Comparison of ENCODE assay signal across 1 cellular context in the genomic region with DNA sequence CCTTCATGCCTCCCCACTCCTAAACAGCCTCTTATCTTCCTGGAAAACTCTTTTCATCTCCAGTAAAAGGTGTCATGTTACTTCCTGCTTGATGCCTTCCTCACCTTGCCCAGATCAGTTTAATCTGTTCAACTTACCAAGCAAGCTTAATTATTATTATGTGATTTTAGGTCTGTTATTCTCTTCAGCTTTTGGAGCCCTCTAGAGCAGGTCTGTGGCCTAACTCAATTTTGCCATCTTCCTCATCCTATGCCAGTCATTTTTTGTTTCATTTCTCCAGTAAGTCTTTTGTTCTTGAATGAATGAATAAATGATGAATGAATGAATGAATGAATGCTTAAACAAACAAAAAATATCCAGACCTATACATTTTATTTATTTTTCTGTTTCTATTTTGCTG.
TF ChIP-seq lines count a peak whose summit lies in the region.

No MANE protein-coding gene starts in this region.

TF ChIP-seq in GM23338, 12 proteins besides CTCF, POLR2A, EP300 and RAD21 (continued from another document):
- TF ChIP-seq, protein P1, sequence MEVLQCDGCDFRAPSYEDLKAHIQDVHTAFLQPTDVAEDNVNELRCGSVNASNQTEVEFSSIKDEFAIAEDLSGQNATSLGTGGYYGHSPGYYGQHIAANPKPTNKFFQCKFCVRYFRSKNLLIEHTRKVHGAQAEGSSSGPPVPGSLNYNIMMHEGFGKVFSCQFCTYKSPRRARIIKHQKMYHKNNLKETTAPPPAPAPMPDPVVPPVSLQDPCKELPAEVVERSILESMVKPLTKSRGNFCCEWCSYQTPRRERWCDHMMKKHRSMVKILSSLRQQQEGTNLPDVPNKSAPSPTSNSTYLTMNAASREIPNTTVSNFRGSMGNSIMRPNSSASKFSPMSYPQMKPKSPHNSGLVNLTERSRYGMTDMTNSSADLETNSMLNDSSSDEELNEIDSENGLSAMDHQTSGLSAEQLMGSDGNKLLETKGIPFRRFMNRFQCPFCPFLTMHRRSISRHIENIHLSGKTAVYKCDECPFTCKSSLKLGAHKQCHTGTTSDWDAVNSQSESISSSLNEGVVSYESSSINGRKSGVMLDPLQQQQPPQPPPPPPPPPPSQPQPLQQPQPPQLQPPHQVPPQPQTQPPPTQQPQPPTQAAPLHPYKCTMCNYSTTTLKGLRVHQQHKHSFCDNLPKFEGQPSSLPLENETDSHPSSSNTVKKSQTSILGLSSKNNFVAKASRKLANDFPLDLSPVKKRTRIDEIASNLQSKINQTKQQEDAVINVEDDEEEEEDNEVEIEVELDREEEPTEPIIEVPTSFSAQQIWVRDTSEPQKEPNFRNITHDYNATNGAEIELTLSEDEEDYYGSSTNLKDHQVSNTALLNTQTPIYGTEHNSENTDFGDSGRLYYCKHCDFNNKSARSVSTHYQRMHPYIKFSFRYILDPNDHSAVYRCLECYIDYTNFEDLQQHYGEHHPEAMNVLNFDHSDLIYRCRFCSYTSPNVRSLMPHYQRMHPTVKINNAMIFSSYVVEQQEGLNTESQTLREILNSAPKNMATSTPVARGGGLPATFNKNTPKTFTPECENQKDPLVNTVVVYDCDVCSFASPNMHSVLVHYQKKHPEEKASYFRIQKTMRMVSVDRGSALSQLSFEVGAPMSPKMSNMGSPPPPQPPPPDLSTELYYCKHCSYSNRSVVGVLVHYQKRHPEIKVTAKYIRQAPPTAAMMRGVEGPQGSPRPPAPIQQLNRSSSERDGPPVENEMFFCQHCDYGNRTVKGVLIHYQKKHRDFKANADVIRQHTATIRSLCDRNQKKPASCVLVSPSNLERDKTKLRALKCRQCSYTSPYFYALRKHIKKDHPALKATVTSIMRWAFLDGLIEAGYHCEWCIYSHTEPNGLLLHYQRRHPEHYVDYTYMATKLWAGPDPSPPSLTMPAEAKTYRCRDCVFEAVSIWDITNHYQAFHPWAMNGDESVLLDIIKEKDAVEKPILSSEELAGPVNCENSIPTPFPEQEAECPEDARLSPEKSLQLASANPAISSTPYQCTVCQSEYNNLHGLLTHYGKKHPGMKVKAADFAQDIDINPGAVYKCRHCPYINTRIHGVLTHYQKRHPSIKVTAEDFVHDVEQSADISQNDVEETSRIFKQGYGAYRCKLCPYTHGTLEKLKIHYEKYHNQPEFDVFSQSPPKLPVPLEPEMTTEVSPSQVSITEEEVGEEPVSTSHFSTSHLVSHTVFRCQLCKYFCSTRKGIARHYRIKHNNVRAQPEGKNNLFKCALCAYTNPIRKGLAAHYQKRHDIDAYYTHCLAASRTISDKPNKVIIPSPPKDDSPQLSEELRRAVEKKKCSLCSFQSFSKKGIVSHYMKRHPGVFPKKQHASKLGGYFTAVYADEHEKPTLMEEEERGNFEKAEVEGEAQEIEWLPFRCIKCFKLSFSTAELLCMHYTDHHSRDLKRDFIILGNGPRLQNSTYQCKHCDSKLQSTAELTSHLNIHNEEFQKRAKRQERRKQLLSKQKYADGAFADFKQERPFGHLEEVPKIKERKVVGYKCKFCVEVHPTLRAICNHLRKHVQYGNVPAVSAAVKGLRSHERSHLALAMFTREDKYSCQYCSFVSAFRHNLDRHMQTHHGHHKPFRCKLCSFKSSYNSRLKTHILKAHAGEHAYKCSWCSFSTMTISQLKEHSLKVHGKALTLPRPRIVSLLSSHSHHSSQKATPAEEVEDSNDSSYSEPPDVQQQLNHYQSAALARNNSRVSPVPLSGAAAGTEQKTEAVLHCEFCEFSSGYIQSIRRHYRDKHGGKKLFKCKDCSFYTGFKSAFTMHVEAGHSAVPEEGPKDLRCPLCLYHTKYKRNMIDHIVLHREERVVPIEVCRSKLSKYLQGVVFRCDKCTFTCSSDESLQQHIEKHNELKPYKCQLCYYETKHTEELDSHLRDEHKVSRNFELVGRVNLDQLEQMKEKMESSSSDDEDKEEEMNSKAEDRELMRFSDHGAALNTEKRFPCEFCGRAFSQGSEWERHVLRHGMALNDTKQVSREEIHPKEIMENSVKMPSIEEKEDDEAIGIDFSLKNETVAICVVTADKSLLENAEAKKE (CRISPR knock-in tag; IDR thresholded peaks at IDR 0.05) = no peak
